ENCODE assay signal across 8 cellular contexts in genomic region chr6:41939091-41939847, GRCh38. TPM values are rescaled to one million over a fixed set of nuclear protein-coding genes. Genes with fewer than 3 reads are reported as not detected.
DNase-seq lines count a peak whose midpoint lies in the region; ATAC-seq and TF ChIP-seq lines count a peak whose summit lies in the region.

No MANE protein-coding gene starts in this region.

- H2AFZ ChIP-seq in PC-9, result no peak overlapping the region

- peaks cover 13% of the 10 kb centered on the region; the same call in 1 of the 2 replicates for H4K20me1 ChIP-seq in PC-9 (ENCODE audit: insufficient read depth)

- ATAC-seq in GM18907 (IDR thresholded peaks at IDR 0.05; ENCODE audit: unreplicated experiment) (no peak), GM21717 (IDR thresholded peaks at IDR 0.05; ENCODE audit: unreplicated experiment) (no peak)

- no peak for TF ChIP-seq EP300 in suprapubic skin (IDR thresholded peaks at IDR 0.05)

- no peak overlapping the region for H3K9ac ChIP-seq in liver (ENCODE audit: low read depth in 1 of 2, low read length in 2 of 2)

- DNase-seq in GF-D8 (lab: John Stamatoyannopoulos, UW), result peak; percentile 97
- DNase-seq in PC-9, result no peak
- DNase-seq in breast epithelium (ENCODE audit: low spot score in 2 of 2), result no peak
- peak in 1 of 2 donors; percentile 63 for DNase-seq in suprapubic skin (ENCODE audit: low spot score in 2 of 2)
- DNase-seq in SW 1271 (lab: John Stamatoyannopoulos, UW), result no peak

- H3K27me3 ChIP-seq in PC-9 (ENCODE audit: insufficient read depth, low read depth) (no peaks in the 10 kb centered on the region), breast epithelium (no peaks in the 10 kb centered on the region), liver (ENCODE audit: control insufficient read depth in 4 of 4, insufficient read depth in 4 of 4, low read length in 3 of 4) (no peaks in the 10 kb centered on the region), suprapubic skin (no peaks in the 10 kb centered on the region)

- H3K4me1 ChIP-seq in PC-9 (replicated peaks; ENCODE audit: insufficient read depth), result peaks cover 34% of the 10 kb centered on the region
- peaks cover 19 to 26% of the 10 kb centered on the region in 2 donors for H3K4me1 ChIP-seq in breast epithelium
- H3K4me1 ChIP-seq in liver (ENCODE audit: control insufficient read depth in 4 of 4, insufficient read depth in 4 of 4, low read length in 3 of 4), result peaks cover 3 to 34% (median 20%) of the 10 kb centered on the region in 4 donors
- peaks cover 61% of the 10 kb centered on the region for H3K4me1 ChIP-seq in suprapubic skin

- H3F3A ChIP-seq in PC-9 (ENCODE audit: insufficient read depth, low read depth), result peaks cover 47% of the 10 kb centered on the region

- no peak overlapping the region for H3K4me3 ChIP-seq in PC-9
- H3K4me3 ChIP-seq in breast epithelium, result peak overlapping the region in 1 of 3 donors; percentile 94
- peak overlapping the region in 1 of 3 donors; percentile 6 for H3K4me3 ChIP-seq in liver (ENCODE audit: low read depth in 1 of 3, low read length in 3 of 3)
- no peak overlapping the region for H3K4me3 ChIP-seq in suprapubic skin

- POLR2A ChIA-PET in PC-9 (lab: Charles Lee; ENCODE audit: unreplicated experiment), result interaction anchor here (0.6 kb wide), 3 partner anchors 23 to 226 kb away, joined by 3 to 7 read pairs (median 6); no protein-coding TSS in a partner anchor

- BruUV-seq in PC-9 (replicated peaks; lab: Mats Ljungman, UMichigan), result no TSS peak

- intact Hi-C loops in PC-9 (cut with micrococcal nuclease; ENCODE audit: unreplicated experiment), result loop anchor here (5.0 kb wide), 2 partner anchors 137 to 157 kb away; partner anchors contain the start of gene PRICKLE4
- intact Hi-C loops in breast epithelium (cut with DNase I; ENCODE audit: low total_unique reads), result loop anchor here (10.0 kb wide), 2 partner anchors 154 to 1046 kb away; partner anchors contain the start of genes PPP2R5D, PRICKLE4 and TOMM6

- WGBS in liver, result 73% methylated on average over 12 of the region's 12 CpGs
- 28% methylated on average over 7 of the region's 12 CpGs for WGBS in suprapubic skin

- no peak for TF ChIP-seq POLR2A in breast epithelium (IDR thresholded peaks at IDR 0.05)
- TF ChIP-seq POLR2A in suprapubic skin (IDR thresholded peaks at IDR 0.05), result no peak

- no peaks in the 10 kb centered on the region for H3K9me2 ChIP-seq in PC-9 (ENCODE audit: insufficient read depth)

- H3K27ac ChIP-seq in PC-9 (no peak overlapping the region), breast epithelium (peak overlapping the region; percentile 52 to 78), liver (ENCODE audit: low read depth in 1 of 2, low read length in 2 of 2) (peak overlapping the region; percentile 22 to 31), suprapubic skin (peak overlapping the region; percentile 20)

- H3K4me2 ChIP-seq in PC-9, result peak overlapping the region; percentile 100; the same call in 1 of the 2 replicates

- H3K36me3 ChIP-seq in PC-9 (ENCODE audit: low read depth) (0 out of 2 replicates have a peak, but pooled peaks cover 3% of the 10 kb centered on the region), breast epithelium (peaks cover 5% of the 10 kb centered on the region), liver (ENCODE audit: control insufficient read depth in 4 of 4, insufficient read depth in 3 of 4, low read depth in 1 of 4, low read length in 3 of 4) (peaks cover 0 to 12% (median 7%) of the 10 kb centered on the region in 4 donors), suprapubic skin (peaks cover 17% of the 10 kb centered on the region)

- H3K79me2 ChIP-seq in PC-9 (ENCODE audit: low read depth), result peaks cover 15% of the 10 kb centered on the region

- no peak for TF ChIP-seq RAD21 in liver (IDR thresholded peaks at IDR 0.05)

- H3K9me3 ChIP-seq in PC-9 (ENCODE audit: insufficient read depth, low read depth) (no peaks in the 10 kb centered on the region), breast epithelium (no peaks in the 10 kb centered on the region), liver (ENCODE audit: control insufficient read depth in 4 of 4, low read length in 3 of 4) (no peaks in the 10 kb centered on the region), suprapubic skin (no peaks in the 10 kb centered on the region)

- CTCF ChIA-PET in PC-9 (lab: Charles Lee), result interaction anchor here (0.6 to 1.0 kb wide), 5 partner anchors 18 to 275 kb away, joined by 3 to 5 read pairs (median 3); partner anchors contain the start of genes BYSL and MED20

- TF ChIP-seq CTCF in PC-9 (conservative IDR thresholded peaks at IDR 0.05) (no peak), breast epithelium (IDR thresholded peaks at IDR 0.05) (no peak), liver (IDR thresholded peaks at IDR 0.05; ENCODE audit: low read depth, low read length, missing input control) (no peak), suprapubic skin (IDR thresholded peaks at IDR 0.05) (no peak)

TF ChIP-seq in liver, 16 proteins besides CTCF, POLR2A, EP300 and RAD21:
- TF ChIP-seq EGR1 (IDR thresholded peaks at IDR 0.05; ENCODE audit: low read depth in 2 of 2) (no peak), ATF3 (IDR thresholded peaks at IDR 0.05) (no peak), RXRA (IDR thresholded peaks at IDR 0.05) (no peak), REST (IDR thresholded peaks at IDR 0.05) (no peak), GABPA (IDR thresholded peaks at IDR 0.05 in 1 of 2, conservative IDR thresholded peaks at IDR 0.05 in 1 of 2) (no peak), HNF4A (conservative IDR thresholded peaks at IDR 0.05) (no peak), NR2F2 (IDR thresholded peaks at IDR 0.05) (no peak), MAX (IDR thresholded peaks at IDR 0.05) (no peak), YY1 (IDR thresholded peaks at IDR 0.05) (no peak), JUND (IDR thresholded peaks at IDR 0.05) (no peak), SP1 (IDR thresholded peaks at IDR 0.05) (no peak), ZBTB33 (IDR thresholded peaks at IDR 0.05) (no peak)

RNA-seq across cellular contexts. Expression of gene CCND3, which starts 2.3 kb away (rescaled TPM):
- 70.5 and 75.1 TPM in 2 replicates for total RNA-seq in PC-9 (2021)
- total RNA-seq in breast epithelium, result 100 to 1,000 TPM; 115 to 297 (median 148) TPM
- 10 to 100 TPM; 24.8 to 54.3 TPM for total RNA-seq in liver
- polyA plus RNA-seq in liver, result 10 to 100 TPM; 11.6 to 21.7 TPM
- total RNA-seq in suprapubic skin, result 100 to 1,000 TPM; 106 to 214 (median 132) TPM

RNA-seq across cellular contexts. Expression of gene BYSL, which starts 18.0 kb away (rescaled TPM):
- total RNA-seq in PC-9 (2021) (33.0 and 36.5 TPM in 2 replicates), breast epithelium (1 to 10 TPM; 7.7 to 8.8 (median 8.6) TPM), liver (10 to 100 TPM in 1 of 2 donors, 1 to 10 TPM in 1; 7.6 to 11.6 TPM), suprapubic skin (10 to 100 TPM in 3 of 4 donors, 1 to 10 TPM in 1; 6.8 to 15.7 (median 10.4) TPM)
- polyA plus RNA-seq in liver, result 1 to 10 TPM; 5.4 to 9.6 TPM

RNA-seq across cellular contexts. Expression of gene MED20, which starts 18.3 kb away (rescaled TPM):
- total RNA-seq in PC-9 (2021) (45.8 and 61.8 TPM in 2 replicates), breast epithelium (10 to 100 TPM in 1 of 3 donors, 1 to 10 TPM in 2; 9.8 to 16.5 (median 9.8) TPM), liver (10 to 100 TPM; 10.5 to 11.9 TPM), suprapubic skin (10 to 100 TPM; 15.2 to 18.7 (median 17.3) TPM)
- polyA plus RNA-seq in liver, result 1 to 10 TPM; 3.5 to 6.6 TPM

RNA-seq across cellular contexts. Expression of gene USP49, which starts 44.1 kb away (rescaled TPM):
- total RNA-seq in PC-9 (2021) (10.9 and 13.9 TPM in 2 replicates), breast epithelium (1 to 10 TPM; 3.4 to 4.9 (median 4.7) TPM), liver (1 to 10 TPM; 1.8 to 3.4 TPM), suprapubic skin (10 to 100 TPM in 1 of 4 donors, 1 to 10 TPM in 3; 2.9 to 17.1 (median 4.1) TPM)
- polyA plus RNA-seq in liver, result under 1 TPM; 0.33 to 0.43 TPM
